16 cellular contexts compared by ENCODE assay signal in genomic region chr9:26935847-26936246, GRCh38.
"Had no signal": no experiment of that assay in that cellular context is flagged by ENCODE, and none has a peak within 500 bp of the region (broad histone marks: within the 10 kb centered on the region; RNA-seq: fewer than 3 reads in every experiment).

No MANE protein-coding gene starts in this region.

- DNase-seq: activated CD4-positive, alpha-beta T cell treated with anti-CD3 and anti-CD28 coated beads for 48 hours; amniotic stem cell; foreskin keratinocyte; islet precursor cell; left lung; natural killer cell; occipital lobe; right cardiac atrium; spleen; stimulated activated CD4-positive, alpha-beta T cell treated with anti-CD3 and anti-CD28 coated beads, Interleukin-1b, Interleukin-23, amount 100 ng/mL, for 48 hours; stimulated activated naive B cell treated with anti-CD40 and anti-IgM and Interleukin-4, amounts not matched to agents 10 μg/mL and 1 μg/mL and 100 μg/mL, for 72 hours had no signal

- H3K4me3 ChIP-seq: breast epithelium, left lung, spleen had no signal

- H3K27me3 ChIP-seq: breast epithelium, foreskin keratinocyte, left lung, spleen had no signal

- H3K4me1 ChIP-seq: breast epithelium had no signal

- H3K27me3 Mint-ChIP-seq: activated naive CD4-positive, alpha-beta T cell treated with anti-CD3 and anti-CD28 coated beads, Interleukin-2, amount 50 U/mL, for 24 hours; progenitor cell of endocrine pancreas; stimulated activated naive B cell treated with anti-CD40 and anti-IgM and Interleukin-4, amounts not matched to agents 10 μg/mL and 1 μg/mL and 100 μg/mL, for 72 hours; type B pancreatic cell had no signal

- ATAC-seq: foreskin keratinocyte; left lung; natural killer cell; right cardiac atrium; stimulated activated naive B cell treated with anti-CD40 and anti-IgM and Interleukin-4, amounts not matched to agents 10 μg/mL and 1 μg/mL and 100 μg/mL, for 72 hours had no signal

- H3K9me3 Mint-ChIP-seq: type B pancreatic cell had no signal

- H3K36me3 ChIP-seq: breast epithelium had no signal

- H3K4me3 Mint-ChIP-seq: activated naive CD4-positive, alpha-beta T cell treated with anti-CD3 and anti-CD28 coated beads, Interleukin-2, amount 50 U/mL, for 24 hours; natural killer cell; stimulated activated naive B cell treated with anti-CD40 and anti-IgM and Interleukin-4, amounts not matched to agents 10 μg/mL and 1 μg/mL and 100 μg/mL, for 72 hours had no signal

- H3K27ac ChIP-seq: breast epithelium, foreskin keratinocyte, left lung, spleen had no signal

- H3K27ac Mint-ChIP-seq: activated naive CD4-positive, alpha-beta T cell treated with anti-CD3 and anti-CD28 coated beads, Interleukin-2, amount 50 U/mL, for 24 hours; activated T-helper 2 cell treated with anti-CD3 and anti-CD28 coated beads, Interferon-gamma antibody, Interleukin-2, Interleukin-4, amounts not matched to agents 10 μg/mL and 5 μg/mL and 100 μg/mL, durations not matched to agents 14 hours and 24 hours and 36 hours; natural killer cell; stimulated activated naive B cell treated with anti-CD40 and anti-IgM and Interleukin-4, amounts not matched to agents 10 μg/mL and 1 μg/mL and 100 μg/mL, for 72 hours; type B pancreatic cell had no signal
